Comparison of ENCODE assay signal across 8 cellular contexts in the genomic region with DNA sequence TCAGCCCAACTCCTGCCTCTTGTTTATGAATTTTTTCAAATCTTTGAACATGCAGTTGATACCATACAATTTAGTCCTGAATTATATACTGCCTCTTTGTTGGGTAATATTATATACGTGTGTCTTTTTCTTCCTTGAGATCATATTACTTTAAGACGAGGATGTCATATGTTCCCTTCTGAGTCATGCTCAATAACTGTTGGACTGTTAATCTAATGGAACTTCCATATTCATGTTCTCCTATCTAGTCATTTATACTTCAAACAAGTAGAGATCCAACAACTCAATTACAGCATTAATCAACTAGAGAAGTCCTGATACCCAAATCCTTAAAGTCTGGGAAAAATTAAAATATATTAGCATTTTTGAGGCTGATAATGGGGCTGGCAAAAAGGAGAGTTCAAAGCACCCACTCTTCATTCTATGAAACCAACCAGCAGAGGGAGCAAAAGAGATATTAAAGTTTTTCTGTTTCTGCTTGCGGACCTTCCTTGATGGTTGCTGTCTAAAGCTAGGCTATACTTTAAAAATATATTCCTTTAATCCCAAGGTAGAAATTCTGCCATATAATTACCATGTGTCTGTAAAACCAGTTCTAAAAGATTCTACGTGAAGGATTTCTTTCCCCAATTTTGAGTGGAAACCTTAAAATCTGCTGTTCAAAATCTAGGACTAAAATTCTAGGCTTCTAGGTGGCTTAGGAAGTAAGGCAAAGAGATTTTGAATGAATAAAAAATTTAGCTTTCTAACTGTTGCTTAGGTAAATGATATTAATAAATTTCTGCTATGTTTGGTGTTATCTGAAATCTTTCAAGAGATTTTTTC.
DNase-seq lines count a peak whose midpoint lies in the region; ATAC-seq and TF ChIP-seq lines count a peak whose summit lies in the region.

No MANE protein-coding gene starts in this region.

- H3K4me2 ChIP-seq in GM23338 (no peak overlapping the region), mammary epithelial cell (ENCODE audit: insufficient read depth, low read depth, low read length) (peak overlapping the region; percentile 15)

- no peaks in the 10 kb centered on the region for H3K79me2 ChIP-seq in GM23338 (replicated peaks; ENCODE audit: insufficient read depth)
- H3K79me2 ChIP-seq in mammary epithelial cell (ENCODE audit: insufficient read depth, low read length): no peaks in the 10 kb centered on the region

- H3K4me3 Mint-ChIP-seq in GM23338: no peak overlapping the region

- no peak overlapping the region for H3K27ac Mint-ChIP-seq in GM23338

- H3K36me3 ChIP-seq in GM23338 (ENCODE audit: insufficient read depth) (no peaks in the 10 kb centered on the region), mammary epithelial cell (ENCODE audit: insufficient read depth, low read length) (no peaks in the 10 kb centered on the region)

- CTCF ChIA-PET in mammary epithelial cell (lab: Charles Lee; ENCODE audit: low non-redundant PET): interaction anchor here (0.6 kb wide), 1 partner anchor 736 kb away, joined by 3 read pairs; no protein-coding TSS in a partner anchor

- H3K36me3 Mint-ChIP-seq in GM23338 (ENCODE audit: low read depth): no peaks in the 10 kb centered on the region

- intact Hi-C loops in mammary epithelial cell (cut with micrococcal nuclease) (loop anchor here (1.0 to 10.0 kb wide), 5 partner anchors 137 to 1147 kb away; a partner anchor contains a TSS), posterior vena cava (cut with DNase I) (loop anchor here in 1 of 2 donors (10.0 kb wide), 1 partner anchor 1149 kb away; a partner anchor contains a TSS)

- peaks cover 8% of the 10 kb centered on the region; the same call in 2 of the 3 replicates for H3K4me1 Mint-ChIP-seq in GM23338

- no peaks in the 10 kb centered on the region for H4K20me1 ChIP-seq in GM23338 (replicated peaks; ENCODE audit: insufficient read depth)
- H4K20me1 ChIP-seq in mammary epithelial cell (ENCODE audit: insufficient read depth, low read length): no peaks in the 10 kb centered on the region

- no peaks in the 10 kb centered on the region for H3K27me3 Mint-ChIP-seq in GM23338 (ENCODE audit: insufficient read depth, low read depth, poor library complexity)

- H3K9ac ChIP-seq in mammary epithelial cell (ENCODE audit: insufficient read depth, low read length): no peak overlapping the region

- H3K27me3 ChIP-seq in GM23338 (ENCODE audit: insufficient read depth): no peaks in the 10 kb centered on the region
- no peaks in the 10 kb centered on the region for H3K27me3 ChIP-seq in mammary epithelial cell (ENCODE audit: insufficient read depth, low read length)

- H3K9me3 Mint-ChIP-seq in GM23338: no peaks in the 10 kb centered on the region

- H3F3A ChIP-seq in GM23338 (replicated peaks; ENCODE audit: low read depth): no peaks in the 10 kb centered on the region

- dilution Hi-C loops in mammary epithelial cell (cut with HindIII; ENCODE audit: low sequenced_read_pairs): no loop called here

- H3K9me3 ChIP-seq in mammary epithelial cell (replicated peaks; ENCODE audit: insufficient read depth, low read length): no peaks in the 10 kb centered on the region

- H3K9me2 ChIP-seq in GM23338 (ENCODE audit: insufficient read depth): no peaks in the 10 kb centered on the region

- H2AFZ ChIP-seq in GM23338: no peak overlapping the region
- H2AFZ ChIP-seq in mammary epithelial cell (ENCODE audit: low read depth, low read length): peak overlapping the region; percentile 37

- peak; percentile 50 for DNase-seq in DMS153 treated with DMSO at 0.1 percent for 48 hours (lab: John Stamatoyannopoulos, UW; ENCODE audit: unreplicated experiment)
- peak; percentile 74 for DNase-seq in GM23338 (ENCODE audit: low spot score)
- DNase-seq in NCI-H510A treated with DMSO at 0.1 percent for 48 hours (lab: John Stamatoyannopoulos, UW): peak; percentile 9
- peak; percentile 57 for DNase-seq in mammary epithelial cell
- DNase-seq in medulla oblongata (ENCODE audit: extremely low spot score): peak; percentile 69
- DNase-seq in posterior vena cava (ENCODE audit: low spot score): no peak
- DNase-seq in GM03348 (ENCODE audit: low spot score): no peak
- DNase-seq in activated CD8-positive, alpha-beta memory T cell treated with anti-CD3 and anti-CD28 coated beads for 24 hours: no peak

- peak; percentile 77 for ATAC-seq in GM23338

- H3K4me3 ChIP-seq in GM23338 (no peak overlapping the region), mammary epithelial cell (replicated peaks in 1 of 3; ENCODE audit: insufficient read depth in 1 of 3, low read depth in 2 of 3, low read length in 3 of 3) (no peak overlapping the region)

- no peak overlapping the region for H3K27ac ChIP-seq in GM23338 (ENCODE audit: low read depth)
- H3K27ac ChIP-seq in mammary epithelial cell (ENCODE audit: insufficient read depth, low read depth, low read length): peak overlapping the region; percentile 12

- no TSS peak for BruUV-seq in mammary epithelial cell (replicated peaks; lab: Mats Ljungman, UMichigan)

- TF ChIP-seq CTCF in GM23338 (conservative IDR thresholded peaks at IDR 0.05; ENCODE audit: low read depth in 2 of 2): peak; percentile 63 to 80
- TF ChIP-seq CTCF in mammary epithelial cell (conservative IDR thresholded peaks at IDR 0.05 in 1 of 2, IDR thresholded peaks at IDR 0.05 in 1 of 2; ENCODE audit: extremely low read depth in 1 of 2, insufficient read depth in 1 of 2, low read depth in 1 of 2, low read length in 2 of 2): peak; percentile 52 to 63

- in situ Hi-C loops in mammary epithelial cell (cut with MboI; ENCODE audit: low sequenced_read_pairs in 2 of 2): loop anchor here in 1 of 2 donors (25.0 kb wide), 2 partner anchors 1157 to 1407 kb away; a partner anchor contains a TSS

- WGBS in mammary epithelial cell (ENCODE audit: low coverage, missing lambda C conversion rate): 5% methylated on average over 4 of the region's 4 CpGs

- H3K4me1 ChIP-seq in GM23338 (ENCODE audit: insufficient read depth): no peaks in the 10 kb centered on the region
- peaks cover 26% of the 10 kb centered on the region for H3K4me1 ChIP-seq in mammary epithelial cell (ENCODE audit: insufficient read depth, low read length)

TF ChIP-seq in GM23338, 12 proteins besides CTCF, POLR2A, EP300 and RAD21 (continues in another document):
- TF ChIP-seq STAT1 (IDR thresholded peaks at IDR 0.05; ENCODE audit: unreplicated experiment) (no peak), ZNF114 (CRISPR knock-in tag; IDR thresholded peaks at IDR 0.05) (no peak), ZNF331 (CRISPR knock-in tag; IDR thresholded peaks at IDR 0.05; ENCODE audit: low read depth) (no peak), CREB1 (CRISPR knock-in tag; IDR thresholded peaks at IDR 0.05; ENCODE audit: low read depth) (no peak)
- TF ChIP-seq, protein P1, sequence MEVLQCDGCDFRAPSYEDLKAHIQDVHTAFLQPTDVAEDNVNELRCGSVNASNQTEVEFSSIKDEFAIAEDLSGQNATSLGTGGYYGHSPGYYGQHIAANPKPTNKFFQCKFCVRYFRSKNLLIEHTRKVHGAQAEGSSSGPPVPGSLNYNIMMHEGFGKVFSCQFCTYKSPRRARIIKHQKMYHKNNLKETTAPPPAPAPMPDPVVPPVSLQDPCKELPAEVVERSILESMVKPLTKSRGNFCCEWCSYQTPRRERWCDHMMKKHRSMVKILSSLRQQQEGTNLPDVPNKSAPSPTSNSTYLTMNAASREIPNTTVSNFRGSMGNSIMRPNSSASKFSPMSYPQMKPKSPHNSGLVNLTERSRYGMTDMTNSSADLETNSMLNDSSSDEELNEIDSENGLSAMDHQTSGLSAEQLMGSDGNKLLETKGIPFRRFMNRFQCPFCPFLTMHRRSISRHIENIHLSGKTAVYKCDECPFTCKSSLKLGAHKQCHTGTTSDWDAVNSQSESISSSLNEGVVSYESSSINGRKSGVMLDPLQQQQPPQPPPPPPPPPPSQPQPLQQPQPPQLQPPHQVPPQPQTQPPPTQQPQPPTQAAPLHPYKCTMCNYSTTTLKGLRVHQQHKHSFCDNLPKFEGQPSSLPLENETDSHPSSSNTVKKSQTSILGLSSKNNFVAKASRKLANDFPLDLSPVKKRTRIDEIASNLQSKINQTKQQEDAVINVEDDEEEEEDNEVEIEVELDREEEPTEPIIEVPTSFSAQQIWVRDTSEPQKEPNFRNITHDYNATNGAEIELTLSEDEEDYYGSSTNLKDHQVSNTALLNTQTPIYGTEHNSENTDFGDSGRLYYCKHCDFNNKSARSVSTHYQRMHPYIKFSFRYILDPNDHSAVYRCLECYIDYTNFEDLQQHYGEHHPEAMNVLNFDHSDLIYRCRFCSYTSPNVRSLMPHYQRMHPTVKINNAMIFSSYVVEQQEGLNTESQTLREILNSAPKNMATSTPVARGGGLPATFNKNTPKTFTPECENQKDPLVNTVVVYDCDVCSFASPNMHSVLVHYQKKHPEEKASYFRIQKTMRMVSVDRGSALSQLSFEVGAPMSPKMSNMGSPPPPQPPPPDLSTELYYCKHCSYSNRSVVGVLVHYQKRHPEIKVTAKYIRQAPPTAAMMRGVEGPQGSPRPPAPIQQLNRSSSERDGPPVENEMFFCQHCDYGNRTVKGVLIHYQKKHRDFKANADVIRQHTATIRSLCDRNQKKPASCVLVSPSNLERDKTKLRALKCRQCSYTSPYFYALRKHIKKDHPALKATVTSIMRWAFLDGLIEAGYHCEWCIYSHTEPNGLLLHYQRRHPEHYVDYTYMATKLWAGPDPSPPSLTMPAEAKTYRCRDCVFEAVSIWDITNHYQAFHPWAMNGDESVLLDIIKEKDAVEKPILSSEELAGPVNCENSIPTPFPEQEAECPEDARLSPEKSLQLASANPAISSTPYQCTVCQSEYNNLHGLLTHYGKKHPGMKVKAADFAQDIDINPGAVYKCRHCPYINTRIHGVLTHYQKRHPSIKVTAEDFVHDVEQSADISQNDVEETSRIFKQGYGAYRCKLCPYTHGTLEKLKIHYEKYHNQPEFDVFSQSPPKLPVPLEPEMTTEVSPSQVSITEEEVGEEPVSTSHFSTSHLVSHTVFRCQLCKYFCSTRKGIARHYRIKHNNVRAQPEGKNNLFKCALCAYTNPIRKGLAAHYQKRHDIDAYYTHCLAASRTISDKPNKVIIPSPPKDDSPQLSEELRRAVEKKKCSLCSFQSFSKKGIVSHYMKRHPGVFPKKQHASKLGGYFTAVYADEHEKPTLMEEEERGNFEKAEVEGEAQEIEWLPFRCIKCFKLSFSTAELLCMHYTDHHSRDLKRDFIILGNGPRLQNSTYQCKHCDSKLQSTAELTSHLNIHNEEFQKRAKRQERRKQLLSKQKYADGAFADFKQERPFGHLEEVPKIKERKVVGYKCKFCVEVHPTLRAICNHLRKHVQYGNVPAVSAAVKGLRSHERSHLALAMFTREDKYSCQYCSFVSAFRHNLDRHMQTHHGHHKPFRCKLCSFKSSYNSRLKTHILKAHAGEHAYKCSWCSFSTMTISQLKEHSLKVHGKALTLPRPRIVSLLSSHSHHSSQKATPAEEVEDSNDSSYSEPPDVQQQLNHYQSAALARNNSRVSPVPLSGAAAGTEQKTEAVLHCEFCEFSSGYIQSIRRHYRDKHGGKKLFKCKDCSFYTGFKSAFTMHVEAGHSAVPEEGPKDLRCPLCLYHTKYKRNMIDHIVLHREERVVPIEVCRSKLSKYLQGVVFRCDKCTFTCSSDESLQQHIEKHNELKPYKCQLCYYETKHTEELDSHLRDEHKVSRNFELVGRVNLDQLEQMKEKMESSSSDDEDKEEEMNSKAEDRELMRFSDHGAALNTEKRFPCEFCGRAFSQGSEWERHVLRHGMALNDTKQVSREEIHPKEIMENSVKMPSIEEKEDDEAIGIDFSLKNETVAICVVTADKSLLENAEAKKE (CRISPR knock-in tag; IDR thresholded peaks at IDR 0.05): no peak

Comparison
In these comparisons a context has a peak if more than half of its experiments do, and no peak if none do; other contexts are left out.
1. DNase-seq: peak in DMS153 treated with DMSO at 0.1 percent for 48 hours (single experiment), GM23338 (single experiment), NCI-H510A treated with DMSO at 0.1 percent for 48 hours (single experiment), mammary epithelial cell (single experiment) and medulla oblongata (single experiment); none in posterior vena cava (single experiment), GM03348 (single experiment) and activated CD8-positive, alpha-beta memory T cell treated with anti-CD3 and anti-CD28 coated beads for 24 hours (single experiment).